Comparison of ENCODE assay signal across 10 cellular contexts in genomic region chr2:84856785-84857184, GRCh38. TPM values are rescaled to one million over a fixed set of nuclear protein-coding genes. Genes with fewer than 3 reads are reported as not detected.
DNase-seq lines count a peak whose midpoint lies in the region; ATAC-seq and TF ChIP-seq lines count a peak whose summit lies in the region.
"Had no signal": no experiment of that assay in that cellular context is flagged by ENCODE, and none has a peak within 500 bp of the region (broad histone marks: within the 10 kb centered on the region; RNA-seq: fewer than 3 reads in every experiment).

No MANE protein-coding gene starts in this region.

- H2AFZ ChIP-seq in OCI-LY3 (ENCODE audit: low read depth, low read length) = no peak overlapping the region
- H2AFZ ChIP-seq in GM23338 = no peak overlapping the region

- H3F3A ChIP-seq in GM23338 (replicated peaks; ENCODE audit: low read depth) = no peaks in the 10 kb centered on the region

- H3K4me1 ChIP-seq in BLaER1 = peaks cover 26% of the 10 kb centered on the region
- H3K4me1 ChIP-seq in OCI-LY3 (ENCODE audit: low read length) = peaks cover 14% of the 10 kb centered on the region
- peaks cover 24% of the 10 kb centered on the region for H3K4me1 ChIP-seq in GM23338 (ENCODE audit: insufficient read depth)

- H3K27ac ChIP-seq in BLaER1 (no peak overlapping the region; the same call in 1 of the 2 replicates), OCI-LY3 (ENCODE audit: low read length) (no peak overlapping the region), GM23338 (ENCODE audit: low read depth) (no peak overlapping the region)

- H3K4me3 ChIP-seq in BLaER1 (no peak overlapping the region), OCI-LY3 (ENCODE audit: low read length) (no peak overlapping the region), GM23338 (no peak overlapping the region)

- no peaks in the 10 kb centered on the region for H3K79me2 ChIP-seq in OCI-LY3 (ENCODE audit: low read length)
- H3K79me2 ChIP-seq in GM23338 (replicated peaks; ENCODE audit: insufficient read depth) = no peaks in the 10 kb centered on the region

- peak overlapping the region; percentile 82 for H3K4me3 Mint-ChIP-seq in activated naive CD8-positive, alpha-beta T cell treated with anti-CD3 and anti-CD28 coated beads, Interleukin-2, amount 10 ng/mL, durations not matched to agents 7 days and 5 days
- H3K4me3 Mint-ChIP-seq in osteocyte (ENCODE audit: unreplicated experiment) = no peak overlapping the region
- H3K4me3 Mint-ChIP-seq in GM23338 = no peak overlapping the region

- H3K4me2 ChIP-seq in BLaER1 (peak overlapping the region; percentile 11; the same call in 1 of the 2 replicates), OCI-LY3 (ENCODE audit: low read length) (peak overlapping the region; percentile 29), GM23338 (no peak overlapping the region)

- TF ChIP-seq CTCF in OCI-LY3 (IDR thresholded peaks at IDR 0.05; ENCODE audit: low read depth, low read length) (no peak), osteocyte (IDR thresholded peaks at IDR 0.05) (no peak), GM23338 (conservative IDR thresholded peaks at IDR 0.05; ENCODE audit: low read depth in 2 of 2) (no peak)

- H3K27me3 Mint-ChIP-seq in activated naive CD8-positive, alpha-beta T cell treated with anti-CD3 and anti-CD28 coated beads, Interleukin-2, amount 10 ng/mL, durations not matched to agents 7 days and 5 days = no peaks in the 10 kb centered on the region
- H3K27me3 Mint-ChIP-seq in osteocyte (ENCODE audit: unreplicated experiment) (peaks cover 43% of the 10 kb centered on the region), GM23338 (ENCODE audit: insufficient read depth, low read depth, poor library complexity) (peaks cover 42% of the 10 kb centered on the region)

- H3K36me3 Mint-ChIP-seq in activated naive CD8-positive, alpha-beta T cell treated with anti-CD3 and anti-CD28 coated beads, Interleukin-2, amount 10 ng/mL, durations not matched to agents 7 days and 5 days = peaks cover 57% of the 10 kb centered on the region
- H3K36me3 Mint-ChIP-seq in osteocyte (ENCODE audit: unreplicated experiment) (no peaks in the 10 kb centered on the region), GM23338 (ENCODE audit: low read depth) (peaks cover 6% of the 10 kb centered on the region; the same call in 2 of the 3 replicates)

- peaks cover 17% of the 10 kb centered on the region for H3K9me2 ChIP-seq in GM23338 (ENCODE audit: insufficient read depth)

- H3K36me3 ChIP-seq in BLaER1 (no peaks in the 10 kb centered on the region; the same call in 1 of the 2 replicates), OCI-LY3 (replicated peaks; ENCODE audit: low read depth, low read length) (peaks cover 23% of the 10 kb centered on the region), GM23338 (ENCODE audit: insufficient read depth) (no peaks in the 10 kb centered on the region)

- H3K9me3 Mint-ChIP-seq in activated naive CD8-positive, alpha-beta T cell treated with anti-CD3 and anti-CD28 coated beads, Interleukin-2, amount 10 ng/mL, durations not matched to agents 7 days and 5 days = peaks cover 11% of the 10 kb centered on the region
- H3K9me3 Mint-ChIP-seq in osteocyte (ENCODE audit: unreplicated experiment) (no peaks in the 10 kb centered on the region), GM23338 (peaks cover 12% of the 10 kb centered on the region)

- H3K9ac ChIP-seq in BLaER1 = no peak overlapping the region
- H3K9ac ChIP-seq in OCI-LY3 (ENCODE audit: low read length) = no peak overlapping the region

- DNase-seq in activated naive CD8-positive, alpha-beta T cell treated with anti-CD3 and anti-CD28 coated beads, Interleukin-2, amount 10 ng/mL, durations not matched to agents 7 days and 5 days = no peak
- DNase-seq in NCI-H1048 (lab: John Stamatoyannopoulos, UW) (no peak), hypothalamus (lab: John Stamatoyannopoulos, UW) (no peak), osteocyte (ENCODE audit: extremely low spot score, unreplicated experiment) (no peak), GM23338 (ENCODE audit: low spot score) (no peak)
- DNase-seq: C1 segment of cervical spinal cord; effector CD8-positive, alpha-beta T cell had no signal

- no peaks in the 10 kb centered on the region for H3K27me3 ChIP-seq in BLaER1
- no peaks in the 10 kb centered on the region for H3K27me3 ChIP-seq in OCI-LY3 (ENCODE audit: low read depth, low read length)
- peaks cover 41% of the 10 kb centered on the region for H3K27me3 ChIP-seq in GM23338 (ENCODE audit: insufficient read depth)

- peaks cover 32% of the 10 kb centered on the region for H3K9me3 ChIP-seq in BLaER1
- H3K9me3 ChIP-seq in OCI-LY3 (ENCODE audit: insufficient read depth, low read length) = peaks cover 5% of the 10 kb centered on the region

- peak; percentile 64 for ATAC-seq in HG02759 (IDR thresholded peaks at IDR 0.05; ENCODE audit: unreplicated experiment)
- peak; percentile 69 for ATAC-seq in activated naive CD8-positive, alpha-beta T cell treated with anti-CD3 and anti-CD28 coated beads, Interleukin-2, amount 10 ng/mL, durations not matched to agents 7 days and 5 days (ENCODE audit: low read depth)
- no peak for ATAC-seq in GM23338

- H4K20me1 ChIP-seq in BLaER1 (no peaks in the 10 kb centered on the region), OCI-LY3 (ENCODE audit: insufficient read depth, low read length) (no peaks in the 10 kb centered on the region), GM23338 (replicated peaks; ENCODE audit: insufficient read depth) (no peaks in the 10 kb centered on the region; the same call in 1 of the 2 replicates)

- H3K4me1 Mint-ChIP-seq in activated naive CD8-positive, alpha-beta T cell treated with anti-CD3 and anti-CD28 coated beads, Interleukin-2, amount 10 ng/mL, durations not matched to agents 7 days and 5 days = peaks cover 80% of the 10 kb centered on the region
- H3K4me1 Mint-ChIP-seq in osteocyte (ENCODE audit: unreplicated experiment) (no peaks in the 10 kb centered on the region), GM23338 (peaks cover 26% of the 10 kb centered on the region)

- H3K27ac Mint-ChIP-seq in activated naive CD8-positive, alpha-beta T cell treated with anti-CD3 and anti-CD28 coated beads, Interleukin-2, amount 10 ng/mL, durations not matched to agents 7 days and 5 days = peak overlapping the region; percentile 97
- H3K27ac Mint-ChIP-seq in osteocyte (ENCODE audit: unreplicated experiment) (no peak overlapping the region), GM23338 (no peak overlapping the region)

- POLR2A ChIA-PET in activated naive CD8-positive, alpha-beta T cell treated with anti-CD3 and anti-CD28 coated beads, Interleukin-2, amount 10 ng/mL, durations not matched to agents 7 days and 5 days (lab: Charles Lee) = interaction anchor here (1.2 to 3.3 kb wide), 7 partner anchors 7 to 49 kb away, joined by 3 to 16 read pairs (median 6); partner anchors contain the start of genes TMSB10 and TRABD2A

TF ChIP-seq in GM23338, 12 proteins besides CTCF, POLR2A, EP300 and RAD21 (continues in another document):
- no peak for TF ChIP-seq ZNF331 (CRISPR knock-in tag; IDR thresholded peaks at IDR 0.05; ENCODE audit: low read depth)
- no peak for TF ChIP-seq STAT1 (IDR thresholded peaks at IDR 0.05; ENCODE audit: unreplicated experiment)
- TF ChIP-seq POLR2AphosphoS5 (IDR thresholded peaks at IDR 0.05; ENCODE audit: low read depth) = no peak
- TF ChIP-seq EZH2 (IDR thresholded peaks at IDR 0.05; ENCODE audit: low read depth, unreplicated experiment) = no peak
- no peak for TF ChIP-seq NANOG (IDR thresholded peaks at IDR 0.05; ENCODE audit: borderline replicate concordance)
- no peak for TF ChIP-seq EZH2phosphoT487 (IDR thresholded peaks at IDR 0.05; ENCODE audit: unreplicated experiment)
- TF ChIP-seq CREB1 (CRISPR knock-in tag; IDR thresholded peaks at IDR 0.05; ENCODE audit: low read depth) = no peak
- no peak for TF ChIP-seq JUNB (IDR thresholded peaks at IDR 0.05; ENCODE audit: unreplicated experiment)
- TF ChIP-seq REST (IDR thresholded peaks at IDR 0.05; ENCODE audit: unreplicated experiment) = no peak
- no peak for TF ChIP-seq ZNF114 (CRISPR knock-in tag; IDR thresholded peaks at IDR 0.05)

RNA-seq across cellular contexts. Expression of gene TRABD2A, which starts 24.1 kb away (rescaled TPM):
- total RNA-seq in activated naive CD8-positive, alpha-beta T cell treated with anti-CD3 and anti-CD28 coated beads, Interleukin-2, amount 10 ng/mL, durations not matched to agents 7 days and 5 days = 10 to 100 TPM; 81.1 to 85.5 TPM
- total RNA-seq in osteocyte = 0.21 and 0.99 TPM in 2 replicates
- total RNA-seq in GM23338 (2014; rRNA removed; shearing (Covaris generic)) = 12.1 and 15.7 TPM in 2 replicates
- 5.5 and 6.0 TPM in 2 replicates for polyA plus RNA-seq in GM23338 (2016; fragmentation: Nextera tagmentation; extraction: Ambion mirVana)

RNA-seq across cellular contexts. Expression of gene TMSB10, which starts 48.7 kb away (rescaled TPM):
- total RNA-seq in activated naive CD8-positive, alpha-beta T cell treated with anti-CD3 and anti-CD28 coated beads, Interleukin-2, amount 10 ng/mL, durations not matched to agents 7 days and 5 days = 1,000 to 10,000 TPM; 4,217 to 4,653 TPM
- total RNA-seq in osteocyte = 2,436 and 2,534 TPM in 2 replicates
- total RNA-seq in GM23338 (2014; rRNA removed; shearing (Covaris generic)) = 834 and 976 TPM in 2 replicates
- 2,942 and 3,166 TPM in 2 replicates for polyA plus RNA-seq in GM23338 (2016; fragmentation: Nextera tagmentation; extraction: Ambion mirVana)
